Comparison of ENCODE assay signal across 6 cellular contexts in the genomic region with DNA sequence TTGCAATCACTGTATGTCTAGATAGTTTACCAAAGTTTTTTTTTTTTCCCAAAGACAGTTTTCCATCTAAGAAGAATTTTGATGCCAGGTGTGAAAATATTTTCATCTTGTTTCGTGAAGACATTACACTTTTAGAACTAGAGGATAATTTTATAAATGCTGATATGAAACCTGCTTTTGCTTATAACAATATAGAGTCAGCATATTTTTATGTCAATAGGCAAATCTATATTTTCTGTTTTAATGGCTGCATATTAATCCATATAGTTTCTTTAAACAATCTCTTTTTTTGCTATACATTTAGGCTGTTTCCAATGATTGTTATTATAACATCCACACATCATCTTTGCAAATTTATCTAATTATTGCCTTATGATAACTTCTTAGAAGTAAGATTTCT. TPM values are rescaled to one million over a fixed set of nuclear protein-coding genes. Genes with fewer than 3 reads are reported as not detected.
"Had no signal": no experiment of that assay in that cellular context is flagged by ENCODE, and none has a peak within 500 bp of the region (broad histone marks: within the 10 kb centered on the region; RNA-seq: fewer than 3 reads in every experiment).

No MANE protein-coding gene starts in this region.

- DNase-seq: IMR-90, KBM-7 had no signal

- H3K4me2 ChIP-seq: KMS-11 had no signal

- H3K27ac ChIP-seq: HL-60, KMS-11 had no signal

- H3K9ac ChIP-seq: KMS-11 had no signal

RNA-seq across cellular contexts. Expression of gene INSYN1, which starts 12.6 kb away (rescaled TPM):
- total RNA-seq: HT-29 had no signal
- polyA plus RNA-seq: IgD-negative memory B cell had no signal
